17 cellular contexts compared by ENCODE assay signal in genomic region chr5:74497706-74498105, GRCh38.
"Had no signal": no experiment of that assay in that cellular context is flagged by ENCODE, and none has a peak within 500 bp of the region (broad histone marks: within the 10 kb centered on the region; RNA-seq: fewer than 3 reads in every experiment).

No MANE protein-coding gene starts in this region.

- H3K27ac ChIP-seq: heart left ventricle, psoas muscle, right lobe of liver, transverse colon had no signal

- H3K4me3 Mint-ChIP-seq: activated naive CD4-positive, alpha-beta T cell treated with anti-CD3 and anti-CD28 coated beads, Interleukin-2, amount 10 ng/mL, durations not matched to agents 7 days and 5 days; central memory CD8-positive, alpha-beta T cell; endodermal cell; natural killer cell treated with Interleukin-12 subunit alpha and Interleukin-12 subunit beta and Interleukin-15 and Interleukin-18, amount 100 ng/mL, for 72 hours; stimulated activated memory B cell treated with anti-CD40 and anti-IgM and Interleukin-4, amounts not matched to agents 10 μg/mL and 1 μg/mL and 100 μg/mL, for 72 hours had no signal

- H3K36me3 Mint-ChIP-seq: activated naive CD4-positive, alpha-beta T cell treated with anti-CD3 and anti-CD28 coated beads, Interleukin-2, amount 10 ng/mL, durations not matched to agents 7 days and 5 days; natural killer cell treated with Interleukin-12 subunit alpha and Interleukin-12 subunit beta and Interleukin-15 and Interleukin-18, amount 100 ng/mL, for 72 hours; stimulated activated memory B cell treated with anti-CD40 and anti-IgM and Interleukin-4, amounts not matched to agents 10 μg/mL and 1 μg/mL and 100 μg/mL, for 72 hours had no signal

- H3K27me3 ChIP-seq: heart left ventricle, right lobe of liver, transverse colon had no signal

- H3K36me3 ChIP-seq: heart left ventricle, right lobe of liver, transverse colon had no signal

- H3K4me1 Mint-ChIP-seq: activated naive CD4-positive, alpha-beta T cell treated with anti-CD3 and anti-CD28 coated beads, Interleukin-2, amount 10 ng/mL, durations not matched to agents 7 days and 5 days; central memory CD8-positive, alpha-beta T cell; stimulated activated memory B cell treated with anti-CD40 and anti-IgM and Interleukin-4, amounts not matched to agents 10 μg/mL and 1 μg/mL and 100 μg/mL, for 72 hours had no signal

- H3K27ac Mint-ChIP-seq: activated naive CD4-positive, alpha-beta T cell treated with anti-CD3 and anti-CD28 coated beads, Interleukin-2, amount 10 ng/mL, durations not matched to agents 7 days and 5 days; endodermal cell; natural killer cell treated with Interleukin-12 subunit alpha and Interleukin-12 subunit beta and Interleukin-15 and Interleukin-18, amount 100 ng/mL, for 72 hours; stimulated activated memory B cell treated with anti-CD40 and anti-IgM and Interleukin-4, amounts not matched to agents 10 μg/mL and 1 μg/mL and 100 μg/mL, for 72 hours had no signal

- H3K4me3 ChIP-seq: heart left ventricle, psoas muscle, right lobe of liver, transverse colon had no signal

- H3K9me3 Mint-ChIP-seq: activated naive CD4-positive, alpha-beta T cell treated with anti-CD3 and anti-CD28 coated beads, Interleukin-2, amount 10 ng/mL, durations not matched to agents 7 days and 5 days; central memory CD8-positive, alpha-beta T cell; endodermal cell; natural killer cell treated with Interleukin-12 subunit alpha and Interleukin-12 subunit beta and Interleukin-15 and Interleukin-18, amount 100 ng/mL, for 72 hours; stimulated activated memory B cell treated with anti-CD40 and anti-IgM and Interleukin-4, amounts not matched to agents 10 μg/mL and 1 μg/mL and 100 μg/mL, for 72 hours had no signal

- DNase-seq: activated CD4-positive, alpha-beta T cell treated with anti-CD3 and anti-CD28 coated beads for 48 hours; activated naive CD4-positive, alpha-beta T cell treated with anti-CD3 and anti-CD28 coated beads, Interleukin-2, amount 10 ng/mL, durations not matched to agents 7 days and 5 days; endodermal cell; foreskin melanocyte; heart left ventricle; islet precursor cell; mammary epithelial cell; psoas muscle; right lobe of liver; substantia nigra; T-helper 2 cell; transverse colon had no signal

- H3K9me3 ChIP-seq: heart left ventricle, psoas muscle, right lobe of liver, transverse colon had no signal

- H3K4me1 ChIP-seq: psoas muscle had no signal

- H3K27me3 Mint-ChIP-seq: central memory CD8-positive, alpha-beta T cell had no signal

- ATAC-seq: esophagus mucosa; heart left ventricle; left lobe of liver; natural killer cell treated with Interleukin-12 subunit alpha and Interleukin-12 subunit beta and Interleukin-15 and Interleukin-18, amount 100 ng/mL, for 72 hours; psoas muscle; right lobe of liver; stimulated activated memory B cell treated with anti-CD40 and anti-IgM and Interleukin-4, amounts not matched to agents 10 μg/mL and 1 μg/mL and 100 μg/mL, for 72 hours had no signal
